8 cellular contexts compared by ENCODE assay signal in genomic region chr5:172774561-172775271, GRCh38. TPM values are rescaled to one million over a fixed set of nuclear protein-coding genes. Genes with fewer than 3 reads are reported as not detected.
A peak's percentile ranks its signal among the peaks of the same experiment; 100 is the strongest.
DNase-seq lines count a peak whose midpoint lies in the region; ATAC-seq and TF ChIP-seq lines count a peak whose summit lies in the region.

No MANE protein-coding gene starts in this region.

- DNase-seq in activated T-cell treated with anti-CD3 and anti-CD28 coated beads, Interleukin-2, amount 50 U/mL, for 72 hours = no peak
- no peak for DNase-seq in activated T-cell treated with anti-CD3 and anti-CD28 coated beads, Interleukin-2, amount 50 U/mL, for 24 hours
- DNase-seq in breast epithelium (ENCODE audit: low spot score in 2 of 2) (no peak), tibial nerve (ENCODE audit: low spot score in 2 of 2) (no peak), DMS53 treated with DMSO at 0.1 percent for 48 hours (lab: John Stamatoyannopoulos, UW; ENCODE audit: unreplicated experiment) (no peak), NCI-H1092 (lab: John Stamatoyannopoulos, UW) (no peak)
- DNase-seq in naive thymus-derived CD8-positive, alpha-beta T cell = no peak

- TF ChIP-seq CTCF in breast epithelium (IDR thresholded peaks at IDR 0.05) (no peak), tibial nerve (IDR thresholded peaks at IDR 0.05) (no peak)

- no peaks in the 10 kb centered on the region for H3K4me1 ChIP-seq in breast epithelium
- H3K4me1 ChIP-seq in tibial nerve = peaks cover 0 to 71% (median 46%) of the 10 kb centered on the region in 4 donors

- POLR2A ChIA-PET in naive thymus-derived CD8-positive, alpha-beta T cell (lab: Charles Lee) = interaction anchor here (2.5 to 7.4 kb wide), 3 partner anchors 10 to 61 kb away, joined by 9 to 110 read pairs (median 56); partner anchors contain the start of gene ERGIC1

- H3K9me3 ChIP-seq in breast epithelium (no peaks in the 10 kb centered on the region), tibial nerve (no peaks in the 10 kb centered on the region)

- H3K27me3 Mint-ChIP-seq in activated T-cell treated with anti-CD3 and anti-CD28 coated beads, Interleukin-2, amount 50 U/mL, for 72 hours (ENCODE audit: low read depth) = no peaks in the 10 kb centered on the region
- H3K27me3 Mint-ChIP-seq in activated T-cell treated with anti-CD3 and anti-CD28 coated beads, Interleukin-2, amount 50 U/mL, for 24 hours = no peaks in the 10 kb centered on the region
- H3K27me3 Mint-ChIP-seq in naive thymus-derived CD8-positive, alpha-beta T cell = peaks cover 0 to 4% (median 0%) of the 10 kb centered on the region in 5 donors

- intact Hi-C loops in breast epithelium (cut with DNase I; ENCODE audit: low total_unique reads) = loop anchor here (10.0 kb wide), 2 partner anchors 90 to 130 kb away; no protein-coding TSS in a partner anchor

- WGBS in tibial nerve, 2 donors = 91 to 92% methylated on average over 7 of the region's 7 CpGs

- H3K36me3 ChIP-seq in breast epithelium (no peaks in the 10 kb centered on the region), tibial nerve (peaks cover 0 to 5% (median 4%) of the 10 kb centered on the region in 3 donors)

- peaks cover 77% of the 10 kb centered on the region for H3K4me1 Mint-ChIP-seq in activated T-cell treated with anti-CD3 and anti-CD28 coated beads, Interleukin-2, amount 50 U/mL, for 72 hours (ENCODE audit: low read depth)
- peaks cover 70% of the 10 kb centered on the region for H3K4me1 Mint-ChIP-seq in activated T-cell treated with anti-CD3 and anti-CD28 coated beads, Interleukin-2, amount 50 U/mL, for 24 hours (ENCODE audit: low read depth)
- peaks cover 27 to 64% (median 50%) of the 10 kb centered on the region in 4 donors for H3K4me1 Mint-ChIP-seq in naive thymus-derived CD8-positive, alpha-beta T cell

- H3K4me3 Mint-ChIP-seq in activated T-cell treated with anti-CD3 and anti-CD28 coated beads, Interleukin-2, amount 50 U/mL, for 72 hours = peak overlapping the region; percentile 29 to 40
- no peak overlapping the region for H3K4me3 Mint-ChIP-seq in activated T-cell treated with anti-CD3 and anti-CD28 coated beads, Interleukin-2, amount 50 U/mL, for 24 hours
- peak overlapping the region in 5 of 10 donors; percentile 1 to 65 (median 53) for H3K4me3 Mint-ChIP-seq in naive thymus-derived CD8-positive, alpha-beta T cell

- peak overlapping the region; percentile 98 to 100 for H3K27ac ChIP-seq in breast epithelium
- peak overlapping the region; percentile 97 to 99 (median 99) for H3K27ac ChIP-seq in tibial nerve

- H3K4me3 ChIP-seq in breast epithelium (no peak overlapping the region), tibial nerve (no peak overlapping the region)

- H3K9me3 Mint-ChIP-seq in activated T-cell treated with anti-CD3 and anti-CD28 coated beads, Interleukin-2, amount 50 U/mL, for 72 hours = peaks cover 0 to 2% of the 10 kb centered on the region in 2 donors
- H3K9me3 Mint-ChIP-seq in activated T-cell treated with anti-CD3 and anti-CD28 coated beads, Interleukin-2, amount 50 U/mL, for 24 hours = no peaks in the 10 kb centered on the region
- H3K9me3 Mint-ChIP-seq in naive thymus-derived CD8-positive, alpha-beta T cell = no peaks in the 10 kb centered on the region

- ATAC-seq in activated T-cell treated with anti-CD3 and anti-CD28 coated beads, Interleukin-2, amount 50 U/mL, for 72 hours (replicated peaks in 1 of 2) = no peak
- no peak for ATAC-seq in naive thymus-derived CD8-positive, alpha-beta T cell
- no peak for ATAC-seq in GM19395 (IDR thresholded peaks at IDR 0.05; ENCODE audit: unreplicated experiment)

- TF ChIP-seq POLR2A in breast epithelium (IDR thresholded peaks at IDR 0.05) (no peak), tibial nerve (IDR thresholded peaks at IDR 0.05) (no peak)

- TF ChIP-seq EP300 in tibial nerve (IDR thresholded peaks at IDR 0.05) = no peak

- H3K36me3 Mint-ChIP-seq in activated T-cell treated with anti-CD3 and anti-CD28 coated beads, Interleukin-2, amount 50 U/mL, for 72 hours (ENCODE audit: insufficient read depth in 2 of 2) = peaks cover 4 to 8% of the 10 kb centered on the region in 2 donors
- peaks cover 8% of the 10 kb centered on the region for H3K36me3 Mint-ChIP-seq in activated T-cell treated with anti-CD3 and anti-CD28 coated beads, Interleukin-2, amount 50 U/mL, for 24 hours (ENCODE audit: low read depth)
- peaks cover 0 to 11% (median under 1%) of the 10 kb centered on the region in 3 donors for H3K36me3 Mint-ChIP-seq in naive thymus-derived CD8-positive, alpha-beta T cell

- no peaks in the 10 kb centered on the region for H3K27me3 ChIP-seq in breast epithelium
- no peaks in the 10 kb centered on the region for H3K27me3 ChIP-seq in tibial nerve

- peak overlapping the region; percentile 56 for H3K27ac Mint-ChIP-seq in activated T-cell treated with anti-CD3 and anti-CD28 coated beads, Interleukin-2, amount 50 U/mL, for 72 hours
- no peak overlapping the region for H3K27ac Mint-ChIP-seq in activated T-cell treated with anti-CD3 and anti-CD28 coated beads, Interleukin-2, amount 50 U/mL, for 24 hours
- H3K27ac Mint-ChIP-seq in naive thymus-derived CD8-positive, alpha-beta T cell = peak overlapping the region; percentile 61 to 100 (median 93)

RNA-seq across cellular contexts. Expression of gene DUSP1, which starts 3.7 kb away (rescaled TPM):
- 10 to 100 TPM; 14.5 to 24.5 TPM for total RNA-seq in activated T-cell treated with anti-CD3 and anti-CD28 coated beads, Interleukin-2, amount 50 U/mL, for 72 hours
- total RNA-seq in breast epithelium (1,000 to 10,000 TPM in 2 of 3 donors, 100 to 1,000 TPM in 1; 752 to 1,562 (median 1,015) TPM), tibial nerve (1,000 to 10,000 TPM; 1,787 to 2,412 (median 1,885) TPM)
- total RNA-seq in naive thymus-derived CD8-positive, alpha-beta T cell = 10 to 100 TPM; 23.5 to 24.1 TPM
- polyA plus RNA-seq in naive thymus-derived CD8-positive, alpha-beta T cell = 100 to 1,000 TPM; 102 to 660 (median 258) TPM

RNA-seq across cellular contexts. Expression of gene ERGIC1, which starts 59.3 kb away (rescaled TPM):
- total RNA-seq in activated T-cell treated with anti-CD3 and anti-CD28 coated beads, Interleukin-2, amount 50 U/mL, for 72 hours = 10 to 100 TPM; 66.3 to 69.3 TPM
- total RNA-seq in breast epithelium (100 to 1,000 TPM in 1 of 3 donors, 10 to 100 TPM in 2; 86.6 to 139 (median 95.2) TPM), tibial nerve (100 to 1,000 TPM in 2 of 4 donors, 10 to 100 TPM in 2; 60.9 to 123 (median 99.3) TPM)
- total RNA-seq in naive thymus-derived CD8-positive, alpha-beta T cell = 10 to 100 TPM; 68.0 to 74.4 TPM
- 10 to 100 TPM; 18.4 to 23.8 (median 21.5) TPM for polyA plus RNA-seq in naive thymus-derived CD8-positive, alpha-beta T cell

Comparison
In these comparisons a context has a peak if more than half of its experiments do, and no peak if none do; other contexts are left out.
1. RNA of gene DUSP1, which starts 3.7 kb away (total RNA-seq): 1,787 to 2,412 TPM in tibial nerve and 752 to 1,562 TPM in breast epithelium; 14.5 to 24.5 TPM in activated T-cell treated with anti-CD3 and anti-CD28 coated beads, Interleukin-2, amount 50 U/mL, for 72 hours and 23.5 to 24.1 TPM in naive thymus-derived CD8-positive, alpha-beta T cell; every median in the first group is over 10 times any median in the second.